Comparison of ENCODE assay signal across 16 cellular contexts in genomic region chr5:52956915-52957747, GRCh38. TPM values are rescaled to one million over a fixed set of nuclear protein-coding genes. Genes with fewer than 3 reads are reported as not detected.
DNase-seq lines count a peak whose midpoint lies in the region; ATAC-seq and TF ChIP-seq lines count a peak whose summit lies in the region.
"Had no signal": no experiment of that assay in that cellular context is flagged by ENCODE, and none has a peak within 500 bp of the region (broad histone marks: within the 10 kb centered on the region; RNA-seq: fewer than 3 reads in every experiment).

No MANE protein-coding gene starts in this region.

- H3K27ac Mint-ChIP-seq in activated naive CD4-positive, alpha-beta T cell treated with anti-CD3 and anti-CD28 coated beads, Interleukin-2, amount 50 U/mL, for 72 hours: no peak overlapping the region
- H3K27ac Mint-ChIP-seq: stimulated activated effector memory CD8-positive, alpha-beta T cell treated with anti-CD3 and anti-CD28 coated beads, Interleukin-12 subunit alpha, Interleukin-12 subunit beta, amount 100 ng/mL, for 72 hours; type B pancreatic cell had no signal

- TF ChIP-seq CTCF in kidney epithelial cell (IDR thresholded peaks at IDR 0.05; ENCODE audit: insufficient read depth, low read length, poor library complexity, severe bottlenecking): no peak

- peak; percentile 14 for DNase-seq in kidney epithelial cell (ENCODE audit: low read depth)
- DNase-seq in activated naive CD4-positive, alpha-beta T cell treated with anti-CD3 and anti-CD28 coated beads, Interleukin-2, amount 50 U/mL, for 72 hours (ENCODE audit: low spot score in 2 of 2): no peak
- no peak for DNase-seq in COLO829 (ENCODE audit: low spot score)
- DNase-seq in Ammon's horn (ENCODE audit: low spot score): no peak
- DNase-seq in GF-D8 (lab: John Stamatoyannopoulos, UW): no peak
- DNase-seq: colonic mucosa, GDM1, Kasumi-1, occipital lobe, SW 1271 had no signal

- no peaks in the 10 kb centered on the region for H3K27me3 ChIP-seq in kidney epithelial cell (ENCODE audit: control insufficient read depth, insufficient read depth, low read length)
- H3K27me3 ChIP-seq: ascending aorta, colonic mucosa had no signal

- ATAC-seq in GM18508 (IDR thresholded peaks at IDR 0.05; ENCODE audit: insufficient read depth, unreplicated experiment) (peak; percentile 81), GM21528 (IDR thresholded peaks at IDR 0.05; ENCODE audit: low FRiP score, unreplicated experiment) (peak; percentile 70), HG03432 (IDR thresholded peaks at IDR 0.05; ENCODE audit: unreplicated experiment) (peak; percentile 78)
- no peak for ATAC-seq in activated naive CD4-positive, alpha-beta T cell treated with anti-CD3 and anti-CD28 coated beads, Interleukin-2, amount 50 U/mL, for 72 hours
- ATAC-seq: stimulated activated effector memory CD8-positive, alpha-beta T cell treated with anti-CD3 and anti-CD28 coated beads, Interleukin-12 subunit alpha, Interleukin-12 subunit beta, amount 100 ng/mL, for 72 hours had no signal

- H3K4me3 ChIP-seq in kidney epithelial cell (ENCODE audit: low read depth, low read length): no peak overlapping the region
- H3K4me3 ChIP-seq: ascending aorta, colonic mucosa had no signal

- no peaks in the 10 kb centered on the region for H3K36me3 Mint-ChIP-seq in activated naive CD4-positive, alpha-beta T cell treated with anti-CD3 and anti-CD28 coated beads, Interleukin-2, amount 50 U/mL, for 72 hours
- H3K36me3 Mint-ChIP-seq: type B pancreatic cell had no signal

- no peaks in the 10 kb centered on the region for H3K36me3 ChIP-seq in kidney epithelial cell (ENCODE audit: control insufficient read depth, insufficient read depth, low read length)
- H3K36me3 ChIP-seq: colonic mucosa had no signal

- H3K9me3 Mint-ChIP-seq in activated naive CD4-positive, alpha-beta T cell treated with anti-CD3 and anti-CD28 coated beads, Interleukin-2, amount 50 U/mL, for 72 hours: no peaks in the 10 kb centered on the region
- H3K9me3 Mint-ChIP-seq: type B pancreatic cell had no signal

RNA-seq across cellular contexts. Expression of gene ITGA2, which starts 32.0 kb away (rescaled TPM):
- total RNA-seq in kidney epithelial cell: 62.0 and 64.7 TPM in 2 replicates
- 1 to 10 TPM in 1 of 2 donors, under 1 TPM in 1; 0.77 to 3.1 TPM for total RNA-seq in activated naive CD4-positive, alpha-beta T cell treated with anti-CD3 and anti-CD28 coated beads, Interleukin-2, amount 50 U/mL, for 72 hours

Comparison
In these comparisons a context has a peak if more than half of its experiments do, and no peak if none do; other contexts are left out.
1. ATAC-seq: peak in GM18508 (single experiment), GM21528 (single experiment) and HG03432 (single experiment); none in activated naive CD4-positive, alpha-beta T cell treated with anti-CD3 and anti-CD28 coated beads, Interleukin-2, amount 50 U/mL, for 72 hours (0 of 2).
2. RNA of gene ITGA2, which starts 32.0 kb away (total RNA-seq): 62.0 to 64.7 TPM in kidney epithelial cell; 0.77 to 3.1 TPM in activated naive CD4-positive, alpha-beta T cell treated with anti-CD3 and anti-CD28 coated beads, Interleukin-2, amount 50 U/mL, for 72 hours; every median in the first group is over 10 times any median in the second.